ENCODE assay signal across 8 cellular contexts in the genomic region with DNA sequence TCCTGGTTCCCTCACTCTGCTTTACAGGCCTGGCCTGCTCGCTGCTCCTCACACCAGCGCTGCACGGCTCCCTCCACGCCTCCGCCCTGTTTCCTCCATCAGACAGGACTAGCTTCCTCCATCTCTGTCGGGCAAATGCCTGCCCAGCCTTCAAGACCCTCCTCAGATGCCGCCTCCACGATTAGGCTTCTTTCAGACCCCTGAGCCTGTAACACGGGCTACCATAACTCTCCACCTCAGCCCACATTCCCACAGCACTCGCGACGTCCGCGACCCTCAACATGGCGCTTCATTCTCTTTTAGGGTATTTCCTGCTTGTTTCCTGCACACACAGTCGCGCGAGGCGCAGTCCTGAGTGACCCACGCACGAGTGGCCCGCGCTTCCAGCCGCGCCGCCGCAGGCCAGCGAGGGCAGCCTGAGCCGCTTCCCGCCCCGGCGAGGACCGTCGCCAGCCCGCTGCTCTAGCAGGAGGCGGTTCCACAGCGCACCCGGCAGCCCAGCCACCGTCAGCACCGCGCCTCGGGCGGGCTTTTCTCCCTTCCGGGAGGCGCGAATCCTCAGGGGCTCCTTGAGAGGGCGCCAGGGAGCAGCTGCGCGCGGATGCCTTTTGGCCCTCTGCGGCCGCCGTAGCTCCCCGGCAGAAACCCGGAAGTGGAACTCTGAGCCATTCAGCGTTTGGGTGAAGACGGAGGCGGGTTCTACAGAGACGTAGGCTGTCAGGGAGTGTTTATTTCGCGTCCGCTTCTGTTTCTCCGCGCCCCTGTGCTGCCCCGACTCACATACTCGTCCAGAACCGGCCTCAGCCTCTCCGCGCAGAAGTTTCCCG. TPM values are rescaled to one million over a fixed set of nuclear protein-coding genes. Genes with fewer than 3 reads are reported as not detected.
DNase-seq lines count a peak whose midpoint lies in the region; ATAC-seq, FAIRE-seq and TF ChIP-seq lines count a peak whose summit lies in the region.

A gene (plus strand): TSS at position 695 of the 827 bp plus-strand sequence. CDS start 138 bp downstream, outside the sequence.

- peak within 1 kb of the TSS; percentile 94 for H3K4me3 Mint-ChIP-seq in progenitor cell of endocrine pancreas (ENCODE audit: low read depth)

- DNase-seq in GM10266 (ENCODE audit: extremely low spot score) (peak; percentile 87), HFF-Myc (ENCODE audit: extremely low read depth, low read depth) (peak; percentile 79), Right ventricle myocardium superior (peak; percentile 96), progenitor cell of endocrine pancreas (ENCODE audit: low spot score, unreplicated experiment) (peak; percentile 94), urothelium cell line (ENCODE audit: low spot score) (peak; percentile 93), NCI-H1930 (lab: John Stamatoyannopoulos, UW) (no peak)
- peak; percentile 95 for DNase-seq in activated naive CD4-positive, alpha-beta T cell treated with anti-CD3 and anti-CD28 coated beads, Interleukin-2, amount 50 U/mL, for 16 hours

- intact Hi-C loops in Right ventricle myocardium superior (cut with DNase I) = no loop called here

- H3K9me3 Mint-ChIP-seq in progenitor cell of endocrine pancreas (ENCODE audit: low read depth) = peaks cover 16% of the 10 kb centered on the region

- no peaks in the 10 kb centered on the region for H3F3A ChIP-seq in OCI-LY1 (ENCODE audit: insufficient read depth, low read length)

- no peaks in the 10 kb centered on the region for H4K20me1 ChIP-seq in OCI-LY1 (ENCODE audit: insufficient read depth, low read length)

- no peaks in the 10 kb centered on the region for H3K27me3 ChIP-seq in OCI-LY1 (ENCODE audit: insufficient read depth, low read length)

- H3K9me3 ChIP-seq in OCI-LY1 (ENCODE audit: low read length) = no peaks in the 10 kb centered on the region

- H3K4me1 ChIP-seq in OCI-LY1 (ENCODE audit: insufficient read depth, low read length, severe bottlenecking) = peaks cover 23% of the 10 kb centered on the region

- H3K27me3 Mint-ChIP-seq in progenitor cell of endocrine pancreas = no peaks in the 10 kb centered on the region

- H3K36me3 ChIP-seq in OCI-LY1 (ENCODE audit: insufficient read depth, low read length) = peaks cover 27% of the 10 kb centered on the region

- H3K79me2 ChIP-seq in OCI-LY1 (ENCODE audit: insufficient read depth, low read length) = peaks cover 23% of the 10 kb centered on the region

- peak; percentile 100 for ATAC-seq in Right ventricle myocardium superior (ENCODE audit: poor library complexity)

- peaks cover 10% of the 10 kb centered on the region for H3K4me1 Mint-ChIP-seq in progenitor cell of endocrine pancreas (ENCODE audit: low read depth)

- H3K27ac Mint-ChIP-seq in progenitor cell of endocrine pancreas = peak within 1 kb of the TSS; percentile 98

- no peaks in the 10 kb centered on the region for H3K9me2 ChIP-seq in OCI-LY1 (ENCODE audit: low read depth, low read length)

- TF ChIP-seq CTCF in GM10266 (IDR thresholded peaks at IDR 0.05; ENCODE audit: control insufficient read depth, insufficient read depth, low read depth, missing control alignments) (peak; percentile 94), HFF-Myc (IDR thresholded peaks at IDR 0.05; ENCODE audit: low read depth, low read length, missing control alignments) (peak; percentile 78), OCI-LY1 (IDR thresholded peaks at IDR 0.05; ENCODE audit: low read length) (peak; percentile 91), progenitor cell of endocrine pancreas (IDR thresholded peaks at IDR 0.05; ENCODE audit: unreplicated experiment) (peak; percentile 98)

- H3K4me2 ChIP-seq in OCI-LY1 (ENCODE audit: low read length) = peak within 1 kb of the TSS; percentile 90

- no peak within 1 kb of the TSS for H2AFZ ChIP-seq in OCI-LY1 (ENCODE audit: low read length)

- FAIRE-seq in urothelium cell line (lab: Jason Lieb, UNC) = no peak

- peak within 1 kb of the TSS; percentile 70 for H3K27ac ChIP-seq in OCI-LY1 (ENCODE audit: low read depth, low read length, poor library complexity, severe bottlenecking)

- H3K9ac ChIP-seq in OCI-LY1 (ENCODE audit: low read length) = peak within 1 kb of the TSS; percentile 85

- peaks cover 8% of the 10 kb centered on the region for H3K36me3 Mint-ChIP-seq in progenitor cell of endocrine pancreas (ENCODE audit: insufficient read depth)

- H3K4me3 ChIP-seq in HFF-Myc (replicated peaks; ENCODE audit: low read depth, low read length) (peak within 1 kb of the TSS; percentile 85), OCI-LY1 (ENCODE audit: low read depth, low read length, poor library complexity, severe bottlenecking) (peak within 1 kb of the TSS; percentile 93)

RNA-seq across cellular contexts. Expression of the gene that starts here (rescaled TPM):
- 31.7 TPM for total RNA-seq in Right ventricle myocardium superior
- total RNA-seq in progenitor cell of endocrine pancreas = 36.4 and 36.7 TPM in 2 replicates

Comparison
In these comparisons a context has a peak if more than half of its experiments do, and no peak if none do; other contexts are left out.
1. DNase-seq: peak in GM10266 (single experiment), HFF-Myc (single experiment), activated naive CD4-positive, alpha-beta T cell treated with anti-CD3 and anti-CD28 coated beads, Interleukin-2, amount 50 U/mL, for 16 hours (single experiment), Right ventricle myocardium superior (single experiment), progenitor cell of endocrine pancreas (single experiment) and urothelium cell line (single experiment); none in NCI-H1930 (0 of 2).
2. Peak in every context shown above with its lines, with median percentiles within 50 percentile points of each other: CTCF ChIP-seq.